Comparison of ENCODE assay signal across 17 cellular contexts in genomic region chr1:108009603-108010195, GRCh38. TPM values are rescaled to one million over a fixed set of nuclear protein-coding genes. Genes with fewer than 3 reads are reported as not detected.
DNase-seq lines count a peak whose midpoint lies in the region; ATAC-seq and TF ChIP-seq lines count a peak whose summit lies in the region.
"Had no signal": no experiment of that assay in that cellular context is flagged by ENCODE, and none has a peak within 500 bp of the region (broad histone marks: within the 10 kb centered on the region; RNA-seq: fewer than 3 reads in every experiment).

No MANE protein-coding gene starts in this region.

- no peaks in the 10 kb centered on the region for H3K27me3 ChIP-seq in SK-N-SH (ENCODE audit: insufficient read depth)
- H3K27me3 ChIP-seq: Peyer's patch, right atrium auricular region had no signal

- POLR2A ChIA-PET in SK-N-SH (lab: Yijun Ruan, JAX) = no interaction called here

- H3K4me3 Mint-ChIP-seq in stimulated activated naive CD8-positive, alpha-beta T cell treated with anti-CD3 and anti-CD28 coated beads, Interleukin-15, amount 100 ng/mL, for 72 hours = no peak overlapping the region

- H3K4me1 ChIP-seq in SK-N-SH (ENCODE audit: control insufficient read depth in 1 of 2, insufficient read depth in 2 of 2, low read depth in 1 of 2, low read length in 1 of 2) = no peaks in the 10 kb centered on the region
- H3K4me1 ChIP-seq: HAP-1, Peyer's patch, right atrium auricular region had no signal

- DNase-seq in stimulated activated naive CD8-positive, alpha-beta T cell treated with anti-CD3 and anti-CD28 coated beads, Interleukin-15, Interleukin-2, amounts not matched to agents 100 U/mL and 50 U/mL, for 24 hours = no peak
- DNase-seq in stimulated activated naive CD8-positive, alpha-beta T cell treated with anti-CD3 and anti-CD28 coated beads, Interleukin-15, amount 100 ng/mL, for 72 hours = no peak
- no peak for DNase-seq in SK-N-SH
- peak; percentile 39 for DNase-seq in fibroblast of pulmonary artery (ENCODE audit: low read depth)
- no peak for DNase-seq in NCI-H510A treated with DMSO at 0.1 percent for 48 hours (lab: John Stamatoyannopoulos, UW)
- no peak for DNase-seq in COR-L47 (lab: John Stamatoyannopoulos, UW)
- DNase-seq: activated CD4-positive, CD25-positive, alpha-beta regulatory T cell; cortex of kidney; NCI-H1930; NCI-H69; Peyer's patch; stimulated activated CD4-positive, alpha-beta T cell treated with anti-CD3 and anti-CD28 coated beads, Interleukin-2, amount 100 ng/mL, for 24 hours had no signal

- TF ChIP-seq CTCF in SK-N-SH (IDR thresholded peaks at IDR 0.05) = no peak
- no peak for TF ChIP-seq CTCF in fibroblast of pulmonary artery (IDR thresholded peaks at IDR 0.05; ENCODE audit: low read length, missing control alignments)

- no peak for TF ChIP-seq RAD21 in SK-N-SH (IDR thresholded peaks at IDR 0.05; ENCODE audit: low read length)

- H3K4me3 ChIP-seq in SK-N-SH (ENCODE audit: low read depth in 2 of 2, low read length in 1 of 2) = no peak overlapping the region
- no peak overlapping the region for H3K4me3 ChIP-seq in fibroblast of pulmonary artery (replicated peaks; ENCODE audit: low read depth, low read length)
- H3K4me3 ChIP-seq: HAP-1, lung, Peyer's patch, right atrium auricular region had no signal

- no peaks in the 10 kb centered on the region for H3F3A ChIP-seq in SK-N-SH (replicated peaks; ENCODE audit: insufficient read depth)

- H3K27me3 Mint-ChIP-seq in stimulated activated naive CD8-positive, alpha-beta T cell treated with anti-CD3 and anti-CD28 coated beads, Interleukin-15, amount 100 ng/mL, for 72 hours = no peaks in the 10 kb centered on the region

- no peaks in the 10 kb centered on the region for H4K20me1 ChIP-seq in SK-N-SH (ENCODE audit: insufficient read depth)

- H3K79me2 ChIP-seq in SK-N-SH (ENCODE audit: insufficient read depth) = no peaks in the 10 kb centered on the region

- no peaks in the 10 kb centered on the region for H3K36me3 ChIP-seq in SK-N-SH (replicated peaks in 1 of 2; ENCODE audit: control insufficient read depth in 1 of 2, insufficient read depth in 2 of 2, low read length in 1 of 2)
- H3K36me3 ChIP-seq: HAP-1, Peyer's patch, right atrium auricular region had no signal

- H3K27ac ChIP-seq in SK-N-SH (ENCODE audit: low read depth in 2 of 2, low read length in 1 of 2) = no peak overlapping the region
- H3K27ac ChIP-seq: Peyer's patch, right atrium auricular region had no signal

- CTCF ChIA-PET in SK-N-SH (lab: Yijun Ruan, JAX) = no interaction called here

- no peak overlapping the region for H3K27ac Mint-ChIP-seq in stimulated activated naive CD8-positive, alpha-beta T cell treated with anti-CD3 and anti-CD28 coated beads, Interleukin-15, amount 100 ng/mL, for 72 hours

- H3K9me3 ChIP-seq in SK-N-SH = no peaks in the 10 kb centered on the region
- H3K9me3 ChIP-seq: HAP-1, Peyer's patch, right atrium auricular region had no signal

- ATAC-seq in stimulated activated naive CD8-positive, alpha-beta T cell treated with anti-CD3 and anti-CD28 coated beads, Interleukin-15, Interleukin-2, amounts not matched to agents 100 U/mL and 50 U/mL, for 24 hours = peak; percentile 68
- no peak for ATAC-seq in stimulated activated naive CD8-positive, alpha-beta T cell treated with anti-CD3 and anti-CD28 coated beads, Interleukin-15, amount 100 ng/mL, for 72 hours
- ATAC-seq in HG03039 (IDR thresholded peaks at IDR 0.05; ENCODE audit: unreplicated experiment) (no peak), GM21447 (IDR thresholded peaks at IDR 0.05; ENCODE audit: unreplicated experiment) (no peak)

- peak in 1 of 2 experiments; percentile 14; a peak in 1 of 4 replicates for TF ChIP-seq EP300 in SK-N-SH (IDR thresholded peaks at IDR 0.05; ENCODE audit: borderline replicate concordance in 1 of 2, low read depth in 1 of 2, low read length in 1 of 2)

- no peak overlapping the region for H3K4me2 ChIP-seq in SK-N-SH

- peaks cover 0 to 6% of the 10 kb centered on the region in 2 donors for H3K9me3 Mint-ChIP-seq in stimulated activated naive CD8-positive, alpha-beta T cell treated with anti-CD3 and anti-CD28 coated beads, Interleukin-15, amount 100 ng/mL, for 72 hours

- peaks cover 25% of the 10 kb centered on the region for H3K4me1 Mint-ChIP-seq in stimulated activated naive CD8-positive, alpha-beta T cell treated with anti-CD3 and anti-CD28 coated beads, Interleukin-15, amount 100 ng/mL, for 72 hours

- no peak overlapping the region for H3K9ac ChIP-seq in SK-N-SH

- H2AFZ ChIP-seq in SK-N-SH (ENCODE audit: low read depth) = no peak overlapping the region

- H3K9me2 ChIP-seq in SK-N-SH = no peaks in the 10 kb centered on the region

TF ChIP-seq in SK-N-SH, 30 proteins besides CTCF, POLR2A, EP300 and RAD21:
- TF ChIP-seq RFX5 (IDR thresholded peaks at IDR 0.05; ENCODE audit: low read length) (no peak), PBX3 (IDR thresholded peaks at IDR 0.05) (peak; percentile 55), USF2 (IDR thresholded peaks at IDR 0.05; ENCODE audit: borderline replicate concordance, low read depth, low read length) (no peak), FOSL2 (IDR thresholded peaks at IDR 0.05; ENCODE audit: borderline replicate concordance, low read depth) (peak; percentile 43; the same call in 1 of the 2 replicates), TEAD4 (IDR thresholded peaks at IDR 0.05; ENCODE audit: borderline replicate concordance, insufficient read depth) (peak; percentile 28; the same call in 1 of the 2 replicates), TCF12 (IDR thresholded peaks at IDR 0.05) (peak; percentile 21; the same call in 1 of the 2 replicates)

RNA-seq across cellular contexts. Expression of gene VAV3, which starts 44.7 kb away (rescaled TPM):
- 0.02 TPM in 1 of 2 replicates, not detected in the other for polyA plus RNA-seq in SK-N-SH (2012; rRNA removed)
- 0.01 and 0.07 TPM in 2 replicates for polyA plus RNA-seq in SK-N-SH (2012; cell fraction: cytosol; rRNA removed)
- 0.02 and 0.04 TPM in 2 replicates for polyA plus RNA-seq in SK-N-SH (2012; cell fraction: nucleus; rRNA removed)
